23 cellular contexts compared by ENCODE assay signal in the genomic region with DNA sequence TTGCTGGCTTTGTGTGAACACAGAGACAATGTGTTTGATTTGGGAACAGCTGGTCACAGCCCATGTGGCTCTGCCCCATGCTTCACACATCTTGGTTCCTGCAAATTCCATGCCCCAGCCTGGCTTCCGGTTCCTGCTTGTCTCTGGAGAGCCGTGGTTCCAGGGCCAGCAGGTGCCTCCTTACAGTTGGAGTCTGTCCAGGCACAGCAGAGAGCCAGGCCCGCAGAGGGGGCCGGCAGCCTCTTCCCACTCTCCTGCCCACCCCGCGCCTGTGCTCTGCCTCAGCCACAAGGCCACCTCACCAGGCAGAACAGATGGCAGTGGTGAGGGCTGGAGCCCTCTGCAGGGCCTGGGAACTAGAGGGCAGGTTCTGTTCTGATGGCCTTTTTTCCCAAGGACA.
DNase-seq lines count a peak whose midpoint lies in the region; ATAC-seq and TF ChIP-seq lines count a peak whose summit lies in the region.
"Had no signal": no experiment of that assay in that cellular context is flagged by ENCODE, and none has a peak within 500 bp of the region (broad histone marks: within the 10 kb centered on the region; RNA-seq: fewer than 3 reads in every experiment).

No MANE protein-coding gene starts in this region.

- H3K4me3 ChIP-seq in HEK293 (ENCODE audit: low read depth, low read length) = no peak overlapping the region
- no peak overlapping the region for H3K4me3 ChIP-seq in endodermal cell (ENCODE audit: low read length)
- H3K4me3 ChIP-seq: neural progenitor cell, spleen had no signal

- 86 to 89% methylated on average over 4 to 6 of the region's 6 CpGs for WGBS in endodermal cell (ENCODE audit: insufficient coverage in 1 of 2, insufficient read length in 1 of 2), 2 experiments

- DNase-seq in COLO668 (lab: John Stamatoyannopoulos, UW; ENCODE audit: unreplicated experiment) (peak; percentile 59), NCI-H345 treated with DMSO at 0.1 percent for 48 hours (lab: John Stamatoyannopoulos, UW; ENCODE audit: unreplicated experiment) (peak; percentile 38), endodermal cell (peak; percentile 44), GM19240 (ENCODE audit: insufficient read length, low spot score) (no peak), SKM-1 treated with dmso at 0.1 percent for 144 hours (lab: John Stamatoyannopoulos, UW; ENCODE audit: unreplicated experiment) (no peak), activated gamma-delta T cell treated with Interleukin-2 at 50 U/mL for 16 hours (no peak)
- DNase-seq: activated CD4-positive, alpha-beta T cell treated with anti-CD3 and anti-CD28 coated beads, Interleukin-2, amount 50 U/mL, for 4 hours; activated gamma-delta T cell; activated T-cell treated with anti-CD3 and anti-CD28 coated beads for 4 hours; CD8-positive, alpha-beta T cell; EL; H9; immature natural killer cell; NCI-H1436; NCI-H526; spleen; stimulated activated CD4-positive, alpha-beta T cell treated with anti-CD3 and anti-CD28 coated beads, Interleukin-4, amount 100 ng/mL, for 24 hours had no signal

- no peak overlapping the region for H3K4me3 Mint-ChIP-seq in endodermal cell
- H3K4me3 Mint-ChIP-seq: CD8-positive, alpha-beta T cell; H9; immature natural killer cell; neural progenitor cell; type B pancreatic cell; WTC11 had no signal

- H3K27ac Mint-ChIP-seq in endodermal cell = no peak overlapping the region
- H3K27ac Mint-ChIP-seq: CD8-positive, alpha-beta T cell; H9; immature natural killer cell; type B pancreatic cell; WTC11 had no signal

- H3K9me3 Mint-ChIP-seq in endodermal cell = no peaks in the 10 kb centered on the region
- H3K9me3 Mint-ChIP-seq: CD8-positive, alpha-beta T cell; H9; type B pancreatic cell; WTC11 had no signal

- POLR2A ChIA-PET in HEK293 (lab: Yijun Ruan, JAX) = interaction anchor here (0.5 kb wide), 1 partner anchor 65 kb away, joined by 4 read pairs; no protein-coding TSS in a partner anchor

- no peaks in the 10 kb centered on the region for H3K36me3 Mint-ChIP-seq in endodermal cell (ENCODE audit: low read depth)
- H3K36me3 Mint-ChIP-seq: CD8-positive, alpha-beta T cell; immature natural killer cell; type B pancreatic cell; WTC11 had no signal

- H3K9me3 ChIP-seq in HEK293 (ENCODE audit: control insufficient read depth, insufficient read depth, low read depth, low read length) = no peaks in the 10 kb centered on the region
- H3K9me3 ChIP-seq in endodermal cell (ENCODE audit: control insufficient read depth, low read length) = no peaks in the 10 kb centered on the region
- H3K9me3 ChIP-seq: spleen had no signal

- TF ChIP-seq CTCF in HEK293 (tag by site-specific recombination; IDR thresholded peaks at IDR 0.05) = no peak
- no peak for TF ChIP-seq CTCF in endodermal cell (conservative IDR thresholded peaks at IDR 0.05)

- H3K9ac ChIP-seq in endodermal cell (ENCODE audit: extremely low read depth, low read length, poor library complexity, severe bottlenecking) = no peak overlapping the region
- H3K9ac ChIP-seq: neural progenitor cell had no signal

- H3K36me3 ChIP-seq in HEK293 (ENCODE audit: control insufficient read depth in 2 of 2, insufficient read depth in 1 of 2, low read length in 2 of 2) (no peaks in the 10 kb centered on the region), endodermal cell (ENCODE audit: control insufficient read depth, insufficient read depth, low read length) (no peaks in the 10 kb centered on the region)
- H3K36me3 ChIP-seq: neural progenitor cell, spleen had no signal

- no peak for ATAC-seq in HG03521 (IDR thresholded peaks at IDR 0.05; ENCODE audit: unreplicated experiment)
- ATAC-seq: CD8-positive, alpha-beta T cell; WTC11 had no signal

- CTCF ChIA-PET in HEK293 (lab: Yijun Ruan, JAX) = no interaction called here

- no peak overlapping the region for H3K27ac ChIP-seq in HEK293 (ENCODE audit: extremely low read depth, low read depth, low read length)
- no peak overlapping the region for H3K27ac ChIP-seq in endodermal cell (ENCODE audit: low read depth, low read length)
- H3K27ac ChIP-seq: epithelial cell of prostate, neural progenitor cell, spleen had no signal

- no peaks in the 10 kb centered on the region for H3K27me3 ChIP-seq in endodermal cell (ENCODE audit: control insufficient read depth, insufficient read depth, low read length, poor library complexity, severe bottlenecking)
- H3K27me3 ChIP-seq: neural progenitor cell, spleen had no signal

- peaks cover 7% of the 10 kb centered on the region for H3K4me1 Mint-ChIP-seq in endodermal cell
- H3K4me1 Mint-ChIP-seq: immature natural killer cell had no signal

- H3K4me1 ChIP-seq in HEK293 (ENCODE audit: control insufficient read depth, insufficient read depth, low read length) (peaks cover 14% of the 10 kb centered on the region), endodermal cell (ENCODE audit: control insufficient read depth, insufficient read depth, low read length) (no peaks in the 10 kb centered on the region)
- H3K4me1 ChIP-seq: neural progenitor cell had no signal

- H3K27me3 Mint-ChIP-seq in endodermal cell (ENCODE audit: insufficient read depth) = no peaks in the 10 kb centered on the region

TF ChIP-seq in HEK293, 187 proteins besides CTCF, POLR2A, EP300 and RAD21:
- TF ChIP-seq ZNF449 (tag by site-specific recombination; IDR thresholded peaks at IDR 0.05) = no peak
- TF ChIP-seq ZIC2 (tag by site-specific recombination; IDR thresholded peaks at IDR 0.05) = peak; percentile 46; the same call in 1 of the 2 replicates
- 0 out of 2 replicates have a peak, but pooled peaks have one; percentile 23 for TF ChIP-seq ZFHX2 (tag by site-specific recombination; conservative IDR thresholded peaks at IDR 0.05)
- TF ChIP-seq GLI2 (tag by site-specific recombination; IDR thresholded peaks at IDR 0.05; ENCODE audit: borderline replicate concordance, low read depth) = no peak

Comparison
In these comparisons a context has a peak if more than half of its experiments do, and no peak if none do; other contexts are left out.
1. DNase-seq: peak in COLO668 (single experiment), NCI-H345 treated with DMSO at 0.1 percent for 48 hours (single experiment) and endodermal cell (single experiment); none in GM19240 (single experiment), SKM-1 treated with dmso at 0.1 percent for 144 hours (single experiment) and activated gamma-delta T cell treated with Interleukin-2 at 50 U/mL for 16 hours (single experiment).